ENCODE assay signal across 26 cellular contexts in the genomic region with DNA sequence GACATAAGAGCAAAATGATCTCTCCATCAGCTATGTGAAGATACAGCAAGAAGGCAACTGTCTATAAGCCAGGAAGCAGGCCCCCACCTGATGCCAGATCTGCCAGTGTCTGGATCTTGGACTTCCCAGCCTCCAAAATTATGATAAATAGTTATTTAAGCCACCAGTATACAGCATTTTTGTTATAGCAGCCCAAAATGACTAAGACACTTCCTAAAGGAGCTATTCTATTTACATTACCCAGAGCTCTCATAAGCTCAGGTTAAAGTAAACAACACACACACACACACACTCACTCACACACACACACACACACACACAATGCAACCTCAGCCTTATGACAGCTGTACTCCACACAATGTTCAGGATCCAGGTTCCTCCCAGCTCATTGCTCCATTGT.
"Had no signal": no experiment of that assay in that cellular context is flagged by ENCODE, and none has a peak within 500 bp of the region (broad histone marks: within the 10 kb centered on the region; RNA-seq: fewer than 3 reads in every experiment).

No MANE protein-coding gene starts in this region.

- H3K27me3 Mint-ChIP-seq: activated CD4-positive, alpha-beta T cell treated with anti-CD3 and anti-CD28 coated beads, Interleukin-2, amount 10 ng/mL, durations not matched to agents 24 days and 14 days; activated naive CD8-positive, alpha-beta T cell had no signal

- H3K27ac Mint-ChIP-seq: activated B cell treated with CpG ODN at 0.5 μM for 24 hours; activated CD4-positive, alpha-beta T cell treated with anti-CD3 and anti-CD28 coated beads, Interleukin-2, amount 10 ng/mL, durations not matched to agents 24 days and 14 days; activated CD8-positive, alpha-beta memory T cell treated with anti-CD3 and anti-CD28 coated beads, Interleukin-2, amount 10 ng/mL, durations not matched to agents 7 days and 5 days; activated naive CD8-positive, alpha-beta T cell; activated T-cell treated with anti-CD3 and anti-CD28 coated beads, Interleukin-2, amount 50 U/mL, for 24 hours; activated T-helper 1 cell treated with anti-CD3 and anti-CD28 coated beads, Interleukin-12 subunit alpha, Interleukin-12 subunit beta, Interleukin-2, Interleukin-4 antibody, amounts not matched to agents 30 ng/mL and 10 ng/mL and 1 ng/mL, durations not matched to agents 14 hours and 24 hours and 36 hours; brain; T-helper 1 cell treated with Interleukin-12 subunit alpha and Interleukin-12 subunit beta and Interleukin-4 antibody, amounts not matched to agents 30 μg/mL and 1 μg/mL, for 36 hours had no signal

- H3K4me3 Mint-ChIP-seq: activated B cell treated with CpG ODN at 0.5 μM for 24 hours; activated CD4-positive, alpha-beta T cell treated with anti-CD3 and anti-CD28 coated beads, Interleukin-2, amount 10 ng/mL, durations not matched to agents 24 days and 14 days; activated CD8-positive, alpha-beta memory T cell treated with anti-CD3 and anti-CD28 coated beads, Interleukin-2, amount 10 ng/mL, durations not matched to agents 7 days and 5 days; activated naive CD8-positive, alpha-beta T cell; activated T-cell treated with anti-CD3 and anti-CD28 coated beads, Interleukin-2, amount 50 U/mL, for 24 hours; activated T-helper 1 cell treated with anti-CD3 and anti-CD28 coated beads, Interleukin-12 subunit alpha, Interleukin-12 subunit beta, Interleukin-2, Interleukin-4 antibody, amounts not matched to agents 30 ng/mL and 10 ng/mL and 1 ng/mL, durations not matched to agents 14 hours and 24 hours and 36 hours; central memory CD8-positive, alpha-beta T cell; T-helper 1 cell treated with Interleukin-12 subunit alpha and Interleukin-12 subunit beta and Interleukin-4 antibody, amounts not matched to agents 30 μg/mL and 1 μg/mL, for 36 hours had no signal

- ATAC-seq: activated CD8-positive, alpha-beta memory T cell treated with anti-CD3 and anti-CD28 coated beads, Interleukin-2, amount 10 ng/mL, durations not matched to agents 7 days and 5 days had no signal

- DNase-seq: activated B cell treated with CpG ODN at 0.5 μM for 24 hours; activated CD4-positive, alpha-beta T cell treated with anti-CD3 and anti-CD28 coated beads for 1 hour; activated CD4-positive, alpha-beta T cell treated with anti-CD3 and anti-CD28 coated beads, Interleukin-2, amount 10 ng/mL, durations not matched to agents 24 days and 14 days; activated CD4-positive, alpha-beta T cell treated with anti-CD3 and anti-CD28 coated beads, Interleukin-2, amount 50 U/mL, for 48 hours; activated CD8-positive, alpha-beta memory T cell treated with anti-CD3 and anti-CD28 coated beads, Interleukin-2, amount 10 ng/mL, durations not matched to agents 7 days and 5 days; activated effector memory CD4-positive, alpha-beta T cell treated with Interleukin-2 at 50 U/mL for 16 hours; activated naive CD4-positive, alpha-beta T cell; activated T-cell treated with anti-CD3 and anti-CD28 coated beads, Interleukin-2, amount 50 U/mL, for 24 hours; amygdala; Karpas-422; MM.1S; NCI-H1105 treated with DMSO at 0.1 percent for 48 hours; NCI-H146; NCI-H187 treated with DMSO at 0.1 percent for 48 hours; NCI-H2107; NCI-H2171 treated with DMSO at 0.1 percent for 48 hours; NCI-H345; NCI-H510A; NCI-H526 treated with DMSO at 0.1 percent for 48 hours; SHP77; T-helper 9 cell had no signal

- H3K36me3 Mint-ChIP-seq: activated CD8-positive, alpha-beta memory T cell treated with anti-CD3 and anti-CD28 coated beads, Interleukin-2, amount 10 ng/mL, durations not matched to agents 7 days and 5 days; activated naive CD8-positive, alpha-beta T cell; brain had no signal

- H3K9me3 Mint-ChIP-seq: activated B cell treated with CpG ODN at 0.5 μM for 24 hours; activated CD4-positive, alpha-beta T cell treated with anti-CD3 and anti-CD28 coated beads, Interleukin-2, amount 10 ng/mL, durations not matched to agents 24 days and 14 days; activated T-cell treated with anti-CD3 and anti-CD28 coated beads, Interleukin-2, amount 50 U/mL, for 24 hours; activated T-helper 1 cell treated with anti-CD3 and anti-CD28 coated beads, Interleukin-12 subunit alpha, Interleukin-12 subunit beta, Interleukin-2, Interleukin-4 antibody, amounts not matched to agents 30 ng/mL and 10 ng/mL and 1 ng/mL, durations not matched to agents 14 hours and 24 hours and 36 hours; brain; central memory CD8-positive, alpha-beta T cell; T-helper 1 cell treated with Interleukin-12 subunit alpha and Interleukin-12 subunit beta and Interleukin-4 antibody, amounts not matched to agents 30 μg/mL and 1 μg/mL, for 36 hours had no signal
